In the genomic region with DNA sequence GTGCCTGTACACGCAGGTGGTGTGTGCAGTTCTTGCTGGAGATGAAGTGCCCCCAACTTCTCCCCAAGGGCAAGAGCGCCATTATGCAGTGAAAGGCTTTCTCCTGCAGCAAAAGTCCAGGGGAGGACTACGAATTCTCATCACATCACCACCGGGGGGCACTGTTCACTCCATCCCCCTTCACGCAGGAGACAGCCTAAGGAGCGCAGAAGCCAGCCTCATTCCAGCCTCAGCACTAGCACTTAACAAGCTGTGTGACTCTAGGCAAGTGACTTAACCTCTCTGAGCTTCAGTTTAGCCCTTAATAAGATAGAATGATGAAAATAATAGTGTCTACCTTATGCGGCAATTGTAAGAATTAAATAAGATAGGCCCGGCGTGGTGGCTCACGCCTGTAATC, we compare ENCODE assay signal across 8 cellular contexts. TPM values are rescaled to one million over a fixed set of nuclear protein-coding genes. Genes with fewer than 3 reads are reported as not detected.
A peak's percentile ranks its signal among the peaks of the same experiment; 100 is the strongest.
DNase-seq lines count a peak whose midpoint lies in the region; ATAC-seq, FAIRE-seq and TF ChIP-seq lines count a peak whose summit lies in the region.

No MANE protein-coding gene starts in this region.

- H3K36me3 ChIP-seq in BJ (ENCODE audit: control insufficient read depth, insufficient read depth, low read length) (peaks cover 12% of the 10 kb centered on the region), OCI-LY1 (ENCODE audit: insufficient read depth, low read length) (no peaks in the 10 kb centered on the region)

- H3K79me2 ChIP-seq in OCI-LY1 (ENCODE audit: insufficient read depth, low read length): no peaks in the 10 kb centered on the region

- CTCF ChIA-PET in BJ (lab: Yijun Ruan, JAX): interaction anchor here (0.6 to 1.7 kb wide), 6 partner anchors 14 to 356 kb away, joined by 3 to 8 read pairs (median 4); no protein-coding TSS in a partner anchor

- H3K4me3 ChIP-seq in BJ (ENCODE audit: low read depth, low read length) (no peak overlapping the region), OCI-LY1 (ENCODE audit: low read depth, low read length, poor library complexity, severe bottlenecking) (no peak overlapping the region), fibroblast of the aortic adventitia (ENCODE audit: low read depth, low read length) (no peak overlapping the region), retinal pigment epithelial cell (ENCODE audit: low read length) (no peak overlapping the region)

- no peaks in the 10 kb centered on the region for H4K20me1 ChIP-seq in OCI-LY1 (ENCODE audit: insufficient read depth, low read length)

- H2AFZ ChIP-seq in OCI-LY1 (ENCODE audit: low read length): no peak overlapping the region

- FAIRE-seq in H54 (lab: Jason Lieb, UNC): no peak

- POLR2A ChIA-PET in BJ (lab: Charles Lee): no interaction called here

- H3K9me3 ChIP-seq in OCI-LY1 (ENCODE audit: low read length): no peaks in the 10 kb centered on the region

- H3K27me3 ChIP-seq in BJ (ENCODE audit: control insufficient read depth, insufficient read depth, low read length) (no peaks in the 10 kb centered on the region), OCI-LY1 (ENCODE audit: insufficient read depth, low read length) (no peaks in the 10 kb centered on the region; the same call in 1 of the 2 replicates)

- no peaks in the 10 kb centered on the region for H3K9me2 ChIP-seq in OCI-LY1 (ENCODE audit: low read depth, low read length)

- H3K9ac ChIP-seq in OCI-LY1 (ENCODE audit: low read length): no peak overlapping the region

- no peaks in the 10 kb centered on the region for H3F3A ChIP-seq in OCI-LY1 (ENCODE audit: insufficient read depth, low read length)

- H3K27ac ChIP-seq in OCI-LY1 (ENCODE audit: low read depth, low read length, poor library complexity, severe bottlenecking): no peak overlapping the region

- no peak for TF ChIP-seq POLR2A in H54 (IDR thresholded peaks at IDR 0.05; ENCODE audit: low read depth, low read length)

- ATAC-seq in HG03457 (IDR thresholded peaks at IDR 0.05; ENCODE audit: unreplicated experiment): no peak

- H3K4me1 ChIP-seq in OCI-LY1 (ENCODE audit: insufficient read depth, low read length, severe bottlenecking): no peaks in the 10 kb centered on the region

- H3K4me2 ChIP-seq in OCI-LY1 (ENCODE audit: low read length): no peak overlapping the region

- DNase-seq in BJ (ENCODE audit: low read depth) (no peak), H54 (ENCODE audit: insufficient read length, low spot score) (peak; percentile 55), fibroblast of the aortic adventitia (ENCODE audit: low read depth) (peak; percentile 47), retinal pigment epithelial cell (ENCODE audit: low read depth) (no peak), mucosa of gallbladder (ENCODE audit: low spot score) (no peak)
- DNase-seq in activated T-cell treated with anti-CD3 and anti-CD28 coated beads, Interleukin-2, amount 50 U/mL, for 48 hours: peak; percentile 74 to 79

- peak; percentile 40 for TF ChIP-seq CTCF in BJ (IDR thresholded peaks at IDR 0.05; ENCODE audit: insufficient read depth, low read depth, low read length)
- TF ChIP-seq CTCF in OCI-LY1 (IDR thresholded peaks at IDR 0.05; ENCODE audit: low read length): peak; percentile 70
- peak; percentile 39 for TF ChIP-seq CTCF in fibroblast of the aortic adventitia (IDR thresholded peaks at IDR 0.05; ENCODE audit: insufficient read depth, low read length)
- peak; percentile 61 for TF ChIP-seq CTCF in retinal pigment epithelial cell (conservative IDR thresholded peaks at IDR 0.05; ENCODE audit: low read depth, low read length)

RNA-seq across cellular contexts. Expression of gene DNMT3A, which starts 32.3 kb away (rescaled TPM):
- 2.6 and 3.0 TPM in 2 replicates for polyA plus RNA-seq in BJ (2011; rRNA removed)
- 7.9 and 11.0 TPM in 2 replicates for polyA minus RNA-seq in BJ (2011; rRNA and poly(A)+ RNA removed)
- total RNA-seq in fibroblast of the aortic adventitia (ENCODE audit: low replicate concordance) (10.8 and 11.9 TPM in 2 replicates), mucosa of gallbladder (51.2 TPM)

Comparison
In these comparisons a context has a peak if more than half of its experiments do, and no peak if none do; other contexts are left out.
1. DNase-seq: peak in H54 (single experiment), activated T-cell treated with anti-CD3 and anti-CD28 coated beads, Interleukin-2, amount 50 U/mL, for 48 hours (2 of 2) and fibroblast of the aortic adventitia (single experiment); none in BJ (single experiment), retinal pigment epithelial cell (single experiment) and mucosa of gallbladder (single experiment).
2. Peak in every context shown above with its lines, with median percentiles within 50 percentile points of each other: CTCF ChIP-seq.